ENCODE assay signal across 35 cellular contexts in genomic region chr1:95671098-95671497, GRCh38.
"Had no signal": no experiment of that assay in that cellular context is flagged by ENCODE, and none has a peak within 500 bp of the region (broad histone marks: within the 10 kb centered on the region; RNA-seq: fewer than 3 reads in every experiment).

No MANE protein-coding gene starts in this region.

- H3K4me2 ChIP-seq: KMS-11 had no signal

- H3K27ac ChIP-seq: KMS-11 had no signal

- H3K9ac ChIP-seq: KMS-11 had no signal

- DNase-seq: Karpas-422, Kasumi-1, KG1, MM.1S, MV-4-11, NCI-H1048, NCI-H1092, NCI-H1092 treated with DMSO at 0.1 percent for 48 hours, NCI-H1105, NCI-H1105 treated with DMSO at 0.1 percent for 48 hours, NCI-H1417, NCI-H1417 treated with DMSO at 0.1 percent for 48 hours, NCI-H1436, NCI-H1436 treated with DMSO at 0.1 percent for 48 hours, NCI-H146, NCI-H1694, NCI-H1694 treated with DMSO at 0.1 percent for 48 hours, NCI-H187, NCI-H187 treated with DMSO at 0.1 percent for 48 hours, NCI-H1930, NCI-H2029, NCI-H2029 treated with DMSO at 0.1 percent for 48 hours, NCI-H2081, NCI-H2081 treated with DMSO at 0.1 percent for 48 hours, NCI-H2107, NCI-H2171, NCI-H2171 treated with DMSO at 0.1 percent for 48 hours, NCI-H2227 treated with DMSO at 0.1 percent for 48 hours, NCI-H226, NCI-H345, NCI-H446, NCI-H446 treated with DMSO at 0.1 percent for 48 hours, NCI-H510A, NCI-H510A treated with DMSO at 0.1 percent for 48 hours had no signal
